ENCODE assay signal across 1 cellular context in the genomic region with DNA sequence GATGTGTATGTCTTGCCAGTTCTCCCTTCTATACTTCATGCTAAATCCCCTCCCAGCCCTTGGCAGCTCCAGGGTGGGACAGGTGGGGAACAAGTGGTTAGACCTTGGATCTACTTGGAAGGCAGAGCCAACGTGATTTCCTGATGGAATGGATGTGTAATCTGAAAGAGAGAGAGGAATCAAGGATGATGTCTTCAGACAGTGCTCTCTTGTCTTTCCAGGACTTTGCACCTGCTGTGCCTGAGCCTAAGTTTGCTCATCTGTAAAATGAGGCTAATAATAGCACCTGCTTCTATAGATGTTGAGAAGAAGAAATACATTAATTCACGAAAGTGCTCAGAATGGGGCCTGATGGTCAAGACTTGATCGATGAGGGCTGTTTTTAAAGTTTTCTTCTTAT.
TF ChIP-seq lines count a peak whose summit lies in the region.

No MANE protein-coding gene starts in this region.

TF ChIP-seq in HEK293T, 16 proteins besides CTCF, POLR2A, EP300 and RAD21 (continued from another document):
- TF ChIP-seq, protein P1, sequence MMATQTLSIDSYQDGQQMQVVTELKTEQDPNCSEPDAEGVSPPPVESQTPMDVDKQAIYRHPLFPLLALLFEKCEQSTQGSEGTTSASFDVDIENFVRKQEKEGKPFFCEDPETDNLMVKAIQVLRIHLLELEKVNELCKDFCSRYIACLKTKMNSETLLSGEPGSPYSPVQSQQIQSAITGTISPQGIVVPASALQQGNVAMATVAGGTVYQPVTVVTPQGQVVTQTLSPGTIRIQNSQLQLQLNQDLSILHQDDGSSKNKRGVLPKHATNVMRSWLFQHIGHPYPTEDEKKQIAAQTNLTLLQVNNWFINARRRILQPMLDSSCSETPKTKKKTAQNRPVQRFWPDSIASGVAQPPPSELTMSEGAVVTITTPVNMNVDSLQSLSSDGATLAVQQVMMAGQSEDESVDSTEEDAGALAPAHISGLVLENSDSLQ (IDR thresholded peaks at IDR 0.05), result no peak
- TF ChIP-seq ELF4 (IDR thresholded peaks at IDR 0.05), result no peak
- TF ChIP-seq CTBP1 (IDR thresholded peaks at IDR 0.05; ENCODE audit: borderline replicate concordance), result no peak
